In the genomic region with DNA sequence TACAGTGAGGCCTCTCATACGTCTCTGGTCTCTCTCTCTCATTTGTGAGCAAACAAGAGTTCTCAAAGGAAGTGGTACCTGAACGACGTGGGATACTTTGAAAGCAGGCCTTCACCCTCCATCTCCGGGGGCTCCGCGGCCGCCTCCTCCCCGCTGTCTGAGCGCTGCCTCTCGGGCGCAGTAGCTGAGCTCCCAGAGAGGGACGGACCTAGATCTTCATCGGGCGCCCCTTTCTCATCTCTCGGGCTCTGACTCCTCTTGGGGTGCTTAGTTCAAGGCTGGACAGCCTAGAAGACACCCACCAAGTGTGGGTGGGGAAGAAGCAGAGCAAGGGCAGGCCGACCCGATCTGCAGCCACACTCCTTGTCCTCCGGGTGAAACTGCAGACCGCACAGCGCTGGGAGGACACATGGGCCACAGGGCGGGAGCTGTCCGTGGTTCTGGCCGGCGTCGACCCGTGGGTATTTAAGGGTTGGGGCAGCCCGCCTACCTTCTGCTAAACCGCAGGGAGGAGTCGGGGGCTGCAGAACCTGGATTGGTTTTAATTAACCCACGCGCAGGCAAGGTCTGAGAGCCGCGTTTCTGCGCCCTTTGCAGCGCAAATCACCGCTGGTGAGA, we compare ENCODE assay signal across 10 cellular contexts.
DNase-seq lines count a peak whose midpoint lies in the region; ATAC-seq and TF ChIP-seq lines count a peak whose summit lies in the region.
"Had no signal": no experiment of that assay in that cellular context is flagged by ENCODE, and none has a peak within 500 bp of the region (broad histone marks: within the 10 kb centered on the region; RNA-seq: fewer than 3 reads in every experiment).

No MANE protein-coding gene starts in this region.

- H3K9me3 ChIP-seq in right atrium auricular region (no peaks in the 10 kb centered on the region), upper lobe of right lung (no peaks in the 10 kb centered on the region)
- H3K9me3 ChIP-seq: BLaER1 had no signal

- no peak for TF ChIP-seq CTCF in right atrium auricular region (IDR thresholded peaks at IDR 0.05)
- no peak for TF ChIP-seq CTCF in brain microvascular endothelial cell (IDR thresholded peaks at IDR 0.05; ENCODE audit: low read depth, low read length, missing control alignments)
- no peak for TF ChIP-seq CTCF in upper lobe of right lung (IDR thresholded peaks at IDR 0.05)

- in situ Hi-C loops in brain microvascular endothelial cell (cut with HindIII; ENCODE audit: low pct_ligation_motif_present, low sequenced_read_pairs) = no loop called here

- H3K27ac ChIP-seq in right atrium auricular region = no peak overlapping the region
- H3K27ac ChIP-seq in brain microvascular endothelial cell = no peak overlapping the region
- no peak overlapping the region for H3K27ac ChIP-seq in upper lobe of right lung
- H3K27ac ChIP-seq: BLaER1 had no signal

- H3K4me1 ChIP-seq in right atrium auricular region (no peaks in the 10 kb centered on the region), upper lobe of right lung (no peaks in the 10 kb centered on the region)
- H3K4me1 ChIP-seq: BLaER1 had no signal

- DNase-seq in Right ventricle myocardium inferior (ENCODE audit: missing footprints) (peak; percentile 74), right atrium auricular region (ENCODE audit: low spot score) (no peak), brain microvascular endothelial cell (peak; percentile 14), kidney glomerular epithelial cell (lab: John Stamatoyannopoulos, UW) (peak; percentile 46), upper lobe of right lung (peak; percentile 73), NCI-H345 treated with DMSO at 0.1 percent for 48 hours (lab: John Stamatoyannopoulos, UW; ENCODE audit: unreplicated experiment) (no peak)
- DNase-seq: cerebellar nuclear complex had no signal

- ATAC-seq in Right ventricle myocardium inferior = no peak
- peak; percentile 67 for ATAC-seq in upper lobe of right lung
- ATAC-seq in GM21515 (IDR thresholded peaks at IDR 0.05; ENCODE audit: unreplicated experiment) = no peak
- ATAC-seq in GM19324 (IDR thresholded peaks at IDR 0.05; ENCODE audit: low FRiP score, unreplicated experiment) = no peak

- H3K36me3 ChIP-seq in right atrium auricular region (no peaks in the 10 kb centered on the region), brain microvascular endothelial cell (replicated peaks) (no peaks in the 10 kb centered on the region), upper lobe of right lung (no peaks in the 10 kb centered on the region)
- H3K36me3 ChIP-seq: BLaER1 had no signal

- intact Hi-C loops in Right ventricle myocardium inferior (cut with DNase I) (no loop called here), upper lobe of right lung (cut with DNase I) (no loop called here)

- H3K4me3 ChIP-seq in right atrium auricular region (no peak overlapping the region), brain microvascular endothelial cell (ENCODE audit: low read depth, low read length) (no peak overlapping the region), upper lobe of right lung (no peak overlapping the region)
- H3K4me3 ChIP-seq: BLaER1 had no signal

- H3K27me3 ChIP-seq in right atrium auricular region (no peaks in the 10 kb centered on the region), brain microvascular endothelial cell (replicated peaks) (no peaks in the 10 kb centered on the region), upper lobe of right lung (peaks cover 23% of the 10 kb centered on the region)
- H3K27me3 ChIP-seq: BLaER1 had no signal

Comparison
In these comparisons a context has a peak if more than half of its experiments do, and no peak if none do; other contexts are left out.
1. DNase-seq: peak in Right ventricle myocardium inferior (single experiment), brain microvascular endothelial cell (single experiment), kidney glomerular epithelial cell (single experiment) and upper lobe of right lung (single experiment); none in right atrium auricular region (single experiment) and NCI-H345 treated with DMSO at 0.1 percent for 48 hours (single experiment).